Comparison of ENCODE assay signal across 22 cellular contexts in genomic region chr15:68426149-68426548, GRCh38.
"Had no signal": no experiment of that assay in that cellular context is flagged by ENCODE, and none has a peak within 500 bp of the region (broad histone marks: within the 10 kb centered on the region; RNA-seq: fewer than 3 reads in every experiment).

No MANE protein-coding gene starts in this region.

- H3K4me3 ChIP-seq: right lobe of liver, skin epidermis, transverse colon had no signal

- DNase-seq: activated CD4-positive, alpha-beta T cell treated with anti-CD3 and anti-CD28 coated beads, Interleukin-2, amount 10 ng/mL, durations not matched to agents 7 days and 5 days; activated CD4-positive, CD25-positive, alpha-beta regulatory T cell treated with anti-CD3 and anti-CD28 coated beads, Interleukin-2, amount 50 U/mL, for 72 hours; activated CD8-positive, alpha-beta memory T cell treated with anti-CD3 and anti-CD28 coated beads, Interleukin-2, amount 10 ng/mL, durations not matched to agents 7 days and 5 days; activated CD8-positive, alpha-beta T cell treated with anti-CD3 and anti-CD28 coated beads for 36 hours; activated effector memory CD4-positive, alpha-beta T cell treated with anti-CD3 and anti-CD28 coated beads, Interleukin-2, amount 50 U/mL, for 16 hours; activated naive CD4-positive, alpha-beta T cell treated with anti-CD3 and anti-CD28 coated beads, Interleukin-2, amount 10 ng/mL, durations not matched to agents 7 days and 5 days; activated T-cell treated with anti-CD3 and anti-CD28 coated beads for 4 hours; effector CD8-positive, alpha-beta T cell; erythroblast; hypothalamus; left cardiac atrium; right lobe of liver; stimulated activated CD4-positive, alpha-beta T cell treated with anti-CD3 and anti-CD28 coated beads, Interleukin-2, amount 100 ng/mL, for 24 hours; stimulated activated naive CD8-positive, alpha-beta T cell treated with anti-CD3 and anti-CD28 coated beads, Interleukin-15, amount 100 ng/mL, for 72 hours; transverse colon; WERI-Rb-1 had no signal

- FAIRE-seq: frontal cortex, islet of Langerhans had no signal

- ATAC-seq: activated CD8-positive, alpha-beta memory T cell treated with anti-CD3 and anti-CD28 coated beads, Interleukin-2, amount 10 ng/mL, durations not matched to agents 7 days and 5 days; activated CD8-positive, alpha-beta T cell treated with anti-CD3 and anti-CD28 coated beads for 36 hours; left cardiac atrium; right lobe of liver; stimulated activated effector memory CD8-positive, alpha-beta T cell treated with anti-CD3 and anti-CD28 coated beads, Interleukin-12 subunit alpha, Interleukin-12 subunit beta, amount 100 ng/mL, for 72 hours; stimulated activated naive CD8-positive, alpha-beta T cell treated with anti-CD3 and anti-CD28 coated beads, Interleukin-15, amount 100 ng/mL, for 72 hours had no signal

- H3K27ac ChIP-seq: neutrophil, parathyroid adenoma, right lobe of liver, transverse colon, WERI-Rb-1 had no signal

- H3K36me3 ChIP-seq: neutrophil, right lobe of liver, transverse colon, WERI-Rb-1 had no signal

- H3K9me3 ChIP-seq: neutrophil, right lobe of liver, transverse colon had no signal

- H3K9ac ChIP-seq: parathyroid adenoma had no signal

- H3K4me1 ChIP-seq: parathyroid adenoma had no signal

- H2AFZ ChIP-seq: parathyroid adenoma had no signal
